Comparison of ENCODE assay signal across 10 cellular contexts in genomic region chr22:39252461-39253391, GRCh38. TPM values are rescaled to one million over a fixed set of nuclear protein-coding genes. Genes with fewer than 3 reads are reported as not detected.
DNase-seq lines count a peak whose midpoint lies in the region; ATAC-seq, FAIRE-seq and TF ChIP-seq lines count a peak whose summit lies in the region.
"Had no signal": no experiment of that assay in that cellular context is flagged by ENCODE, and none has a peak within 500 bp of the region (broad histone marks: within the 10 kb centered on the region; RNA-seq: fewer than 3 reads in every experiment).

No MANE protein-coding gene starts in this region.

- no peak for TF ChIP-seq EP300 in K562 (IDR thresholded peaks at IDR 0.05; ENCODE audit: low read length)

- peak overlapping the region; percentile 31 to 88 for H2BK12ac ChIP-seq in mesenchymal stem cell (ENCODE audit: low read length in 2 of 2)

- 11% methylated on average over 11 of the region's 21 CpGs for WGBS in K562 (ENCODE audit: insufficient coverage, low coverage, missing lambda C conversion rate)
- 46% methylated on average over 11 of the region's 21 CpGs for WGBS in mesenchymal stem cell
- WGBS in adrenal gland, 4 donors = 25 to 39% (median 34%) methylated on average over 16 to 21 of the region's 21 CpGs

- CTCF ChIA-PET in K562 (lab: Yijun Ruan, JAX; ENCODE audit: low intra/inter-chr PET ratio) = no interaction called here

- peak overlapping the region in 1 of 2 experiments; percentile 58 for H3K14ac ChIP-seq in mesenchymal stem cell (ENCODE audit: low read length in 2 of 2)

- H4K91ac ChIP-seq in mesenchymal stem cell (ENCODE audit: low read length) = peak overlapping the region; percentile 70

- TF ChIP-seq CTCF in HFFc6 (IDR thresholded peaks at IDR 0.05) (no peak), K562 (IDR thresholded peaks at IDR 0.05 in 2 of 3, conservative IDR thresholded peaks at IDR 0.05 in 1 of 3; ENCODE audit: insufficient read depth in 2 of 3, low read depth in 1 of 3, low read length in 3 of 3) (no peak), BE2C (IDR thresholded peaks at IDR 0.05; ENCODE audit: low read depth, low read length) (no peak), adrenal gland (IDR thresholded peaks at IDR 0.05) (no peak)

- no peak overlapping the region for H2BK5ac ChIP-seq in mesenchymal stem cell (ENCODE audit: low read depth, low read length, poor library complexity, severe bottlenecking)

- POLR2A ChIA-PET in K562 (lab: Yijun Ruan, JAX) = interaction anchor here (0.6 to 1.8 kb wide), 5 partner anchors 16 to 236 kb away, joined by 3 to 8 read pairs (median 4); no protein-coding TSS in a partner anchor

- TF ChIP-seq POLR2A in K562 (conservative IDR thresholded peaks at IDR 0.05) (no peak), adrenal gland (IDR thresholded peaks at IDR 0.05) (no peak)

- no peak for ATAC-seq in K562

- intact Hi-C loops in K562 (cut with micrococcal nuclease) = no loop called here
- intact Hi-C loops in adrenal gland (cut with DNase I) = no loop called here

- peaks cover 88% of the 10 kb centered on the region for H3K27me3 ChIP-seq in BLaER1
- H3K27me3 ChIP-seq in K562 (ENCODE audit: control insufficient read depth in 2 of 2, insufficient read depth in 2 of 2, low read length in 2 of 2) = no peaks in the 10 kb centered on the region
- H3K27me3 ChIP-seq in mesenchymal stem cell (ENCODE audit: control insufficient read depth in 1 of 2, insufficient read depth in 1 of 2, low read length in 2 of 2) = peaks cover 0 to 33% of the 10 kb centered on the region in 2 experiments
- H3K27me3 ChIP-seq in BE2C = no peaks in the 10 kb centered on the region
- no peaks in the 10 kb centered on the region for H3K27me3 ChIP-seq in adrenal gland

- peak overlapping the region; percentile 22 for H4K8ac ChIP-seq in mesenchymal stem cell (ENCODE audit: low read length)

- BruUV-seq in K562 (replicated peaks; lab: Mats Ljungman, UMichigan) = no TSS peak

- H2BK15ac ChIP-seq in mesenchymal stem cell (ENCODE audit: low read depth, poor library complexity, severe bottlenecking) = peak overlapping the region; percentile 71

- H3K4me1 ChIP-seq in BLaER1 (peaks cover 37% of the 10 kb centered on the region), K562 (replicated peaks in 1 of 2; ENCODE audit: control insufficient read depth in 2 of 2, insufficient read depth in 2 of 2, low read length in 2 of 2) (peaks cover 32 to 49% of the 10 kb centered on the region in 2 experiments; a peak in 4 of 5 replicates), mesenchymal stem cell (ENCODE audit: control insufficient read depth, insufficient read depth, low read depth, low read length) (peaks cover 46% of the 10 kb centered on the region), BE2C (0 out of 2 replicates have a peak, but pooled peaks cover 3% of the 10 kb centered on the region), adrenal gland (replicated peaks in 1 of 2) (peaks cover 21 to 37% of the 10 kb centered on the region in 2 donors)

- H3K36me3 ChIP-seq in BLaER1 = no peaks in the 10 kb centered on the region
- H3K36me3 ChIP-seq in K562 (ENCODE audit: control insufficient read depth, insufficient read depth, low read length) = no peaks in the 10 kb centered on the region
- H3K36me3 ChIP-seq in mesenchymal stem cell (ENCODE audit: control insufficient read depth in 1 of 2, insufficient read depth in 2 of 2, low read depth in 1 of 2, low read length in 2 of 2) = peaks cover 0 to 3% of the 10 kb centered on the region in 2 experiments
- no peaks in the 10 kb centered on the region for H3K36me3 ChIP-seq in BE2C
- H3K36me3 ChIP-seq in adrenal gland (replicated peaks in 1 of 2) = no peaks in the 10 kb centered on the region

- no peak overlapping the region for H3K9ac ChIP-seq in BLaER1
- H3K9ac ChIP-seq in K562 (ENCODE audit: insufficient read depth in 1 of 2, low read depth in 2 of 2, low read length in 2 of 2) = peak overlapping the region in 1 of 2 experiments; percentile 78; a peak in 1 of 4 replicates
- peak overlapping the region; percentile 59 for H3K9ac ChIP-seq in mesenchymal stem cell (ENCODE audit: low read length)

- H3K9me3 ChIP-seq in BLaER1 = no peaks in the 10 kb centered on the region
- no peaks in the 10 kb centered on the region for H3K9me3 ChIP-seq in K562 (replicated peaks; ENCODE audit: control insufficient read depth, insufficient read depth, low read depth, low read length)
- no peaks in the 10 kb centered on the region for H3K9me3 ChIP-seq in mesenchymal stem cell (ENCODE audit: control insufficient read depth, low read length)
- no peaks in the 10 kb centered on the region for H3K9me3 ChIP-seq in BE2C
- no peaks in the 10 kb centered on the region for H3K9me3 ChIP-seq in adrenal gland (replicated peaks in 1 of 3)

- peak overlapping the region in 1 of 2 experiments; percentile 42 for H3K18ac ChIP-seq in mesenchymal stem cell (ENCODE audit: low read depth in 1 of 2, low read length in 2 of 2)

- H3K27me3 Mint-ChIP-seq in HFFc6 (ENCODE audit: insufficient read depth) = no peaks in the 10 kb centered on the region

- no peak for FAIRE-seq in K562 (lab: Jason Lieb, UNC)

- H3K4me3 ChIP-seq in BLaER1 (no peak overlapping the region), K562 (no peak overlapping the region), mesenchymal stem cell (ENCODE audit: insufficient read depth in 1 of 2, low read depth in 1 of 2, low read length in 2 of 2) (no peak overlapping the region), BE2C (ENCODE audit: low read depth, low read length) (no peak overlapping the region), adrenal gland (peak overlapping the region in 1 of 4 donors; percentile 1)

- DNase-seq in HFFc6 (no peak), K562 (ENCODE audit: extremely low read depth in 1 of 4, low spot score in 3 of 4) (no peak), mesenchymal stem cell (no peak), HuH-7 (ENCODE audit: low spot score) (no peak), BE2C (no peak), NCI-H1092 (lab: John Stamatoyannopoulos, UW) (no peak), adrenal gland (no peak)
- DNase-seq: DMS 273 treated with DMSO at 0.1 percent for 48 hours had no signal

- H3K4me2 ChIP-seq in BLaER1 (peak overlapping the region; percentile 76), K562 (ENCODE audit: insufficient read depth, low read length) (peak overlapping the region; percentile 18; the same call in 1 of the 2 replicates), mesenchymal stem cell (ENCODE audit: low read length, poor library complexity, severe bottlenecking) (no peak overlapping the region)

- no peak overlapping the region for H2BK120ac ChIP-seq in mesenchymal stem cell (ENCODE audit: low read depth, low read length)

- H3K27ac Mint-ChIP-seq in HFFc6 = 0 out of 2 replicates have a peak overlapping the region, but pooled peaks have one; percentile 50

- in situ Hi-C loops in K562 (cut with MboI) = no loop called here

- no peak for TF ChIP-seq RAD21 in K562 (CRISPR knock-in tag; conservative IDR thresholded peaks at IDR 0.05 in 1 of 2, IDR thresholded peaks at IDR 0.05 in 1 of 2)

- no peaks in the 10 kb centered on the region for H3K9me3 Mint-ChIP-seq in HFFc6
- H3K9me3 Mint-ChIP-seq: dendritic cell treated with granulocyte-macrophage colony-stimulating factor and Interleukin-4, amounts not matched to agents 40 ng/mL and 50 ng/mL, for 4 days had no signal

- H3K27ac ChIP-seq in BLaER1 (no peak overlapping the region), K562 (ENCODE audit: extremely low read depth, low read depth, low read length) (peak overlapping the region; percentile 44; the same call in 1 of the 3 replicates), mesenchymal stem cell (ENCODE audit: low read length, poor library complexity, severe bottlenecking) (no peak overlapping the region), adrenal gland (peak overlapping the region in 1 of 5 donors; percentile 85)

- H3K79me1 ChIP-seq in mesenchymal stem cell (replicated peaks; ENCODE audit: low read length, poor library complexity, severe bottlenecking) = no peaks in the 10 kb centered on the region

- no peaks in the 10 kb centered on the region for H3K36me3 Mint-ChIP-seq in HFFc6 (ENCODE audit: low read depth)

- H2AFZ ChIP-seq in K562 (ENCODE audit: low read depth, low read length) = peak overlapping the region; percentile 50; the same call in 1 of the 2 replicates
- H2AFZ ChIP-seq in mesenchymal stem cell (ENCODE audit: low read depth, low read length) = no peak overlapping the region

- peaks cover 39% of the 10 kb centered on the region for H3K4me1 Mint-ChIP-seq in HFFc6 (ENCODE audit: low read depth)

- H3K4ac ChIP-seq in mesenchymal stem cell (ENCODE audit: low read depth in 1 of 2, low read length in 2 of 2) = peak overlapping the region; percentile 66 to 68

- H2AK5ac ChIP-seq in mesenchymal stem cell (ENCODE audit: low read length, severe bottlenecking) = peak overlapping the region; percentile 87

- peak overlapping the region; percentile 42; the same call in 1 of the 2 replicates for H3K4me3 Mint-ChIP-seq in HFFc6
- H3K4me3 Mint-ChIP-seq: dendritic cell treated with granulocyte-macrophage colony-stimulating factor and Interleukin-4, amounts not matched to agents 40 ng/mL and 50 ng/mL, for 4 days had no signal

- no peaks in the 10 kb centered on the region for H3K79me2 ChIP-seq in K562 (ENCODE audit: control insufficient read depth, insufficient read depth, low read length)

- H3K23ac ChIP-seq in mesenchymal stem cell (ENCODE audit: low read length in 2 of 2) = no peak overlapping the region

- no peaks in the 10 kb centered on the region for H3K9me1 ChIP-seq in K562 (ENCODE audit: control insufficient read depth, insufficient read depth, low read length)

- H4K20me1 ChIP-seq in BLaER1 (peaks cover 61% of the 10 kb centered on the region), K562 (replicated peaks; ENCODE audit: control insufficient read depth, insufficient read depth, low read length) (no peaks in the 10 kb centered on the region)

RNA-seq across cellular contexts. Expression of gene PDGFB, which starts 7.9 kb away (rescaled TPM):
- total RNA-seq in HFFc6 (2021; fragmentation: NEBNext Ultra II Directional; extraction: Animal tissue kit (Norgen Biotek cat#: 25700)) = not detected
- total RNA-seq in K562 (2011; cell fraction: chromatin; rRNA removed; ENCODE audit: low replicate concordance) = 4.7 and 16.7 TPM in 2 replicates
- total RNA-seq in K562 (2011; cell fraction: nucleolus; rRNA removed) = 12.4 and 26.7 TPM in 2 replicates
- total RNA-seq in K562 (2011; cell fraction: nucleoplasm; rRNA removed) = 8.9 and 13.1 TPM in 2 replicates
- 0.69 and 1.1 TPM in 2 replicates for total RNA-seq in K562 (2014; rRNA removed)
- 0.13 and 0.22 TPM in 2 replicates for total RNA-seq in K562 (2014; rRNA removed; fragmentation: Illumina TruSeq; extraction: Trizol)
- 0.11 TPM in 1 of 2 replicates, not detected in the other for total RNA-seq in K562 (2015; rRNA removed; fragmentation: Illumina TruSeq; extraction: Trizol)
- 1.2 and 1.4 TPM in 2 replicates for total RNA-seq in K562 (2021)
- 3.6 and 4.0 TPM in 2 replicates for polyA plus RNA-seq in K562 (2011; rRNA removed)
- 4.9 and 8.7 TPM in 2 replicates for polyA plus RNA-seq in K562 (2011; cell fraction: cytosol; rRNA removed)
- polyA plus RNA-seq in K562 (2011; cell fraction: nucleus; rRNA removed) = 8.4 and 18.7 TPM in 2 replicates
- 0.32 and 1.7 TPM in 2 replicates for polyA plus RNA-seq in K562 (2012)
- polyA plus RNA-seq in K562 (2014; fragmentation: Illumina TruSeq; extraction: Trizol) = 0.40 and 0.89 TPM in 2 replicates
- under 1 TPM; 0.07 to 0.15 TPM for polyA plus RNA-seq in K562 (2014; fragmentation: Nextera tagmentation; extraction: Ambion mirVana)
- 0.50 and 0.56 TPM in 2 replicates for polyA plus RNA-seq in K562 (2014; rRNA removed)
- polyA minus RNA-seq in K562 (2011; rRNA and poly(A)+ RNA removed) = 3.8 and 6.7 TPM in 2 replicates
- polyA minus RNA-seq in K562 (2011; cell fraction: cytosol; rRNA and poly(A)+ RNA removed) = 7.7 and 8.4 TPM in 2 replicates
- polyA minus RNA-seq in K562 (2011; cell fraction: nucleus; rRNA and poly(A)+ RNA removed) = 3.2 and 4.0 TPM in 2 replicates
- 3.4 TPM for polyA plus RNA-seq in mesenchymal stem cell (2013, experiment 1 of 2)
- 3.6 TPM for polyA plus RNA-seq in mesenchymal stem cell (2013, experiment 2 of 2)
- polyA plus RNA-seq in BE2C (2012; ENCODE audit: insufficient read depth, insufficient read length, low read depth) = not detected
- total RNA-seq in adrenal gland = 10 to 100 TPM in 1 of 8 donors, 1 to 10 TPM in 7; 2.5 to 10.9 (median 6.8) TPM
- 1 to 10 TPM; 4.0 to 8.7 (median 6.0) TPM for polyA plus RNA-seq in adrenal gland
